In genomic region chr9:114218264-114219120, GRCh38 we compare ENCODE assay signal across 30 cellular contexts.
DNase-seq lines count a peak whose midpoint lies in the region; ATAC-seq and TF ChIP-seq lines count a peak whose summit lies in the region.
"Had no signal": no experiment of that assay in that cellular context is flagged by ENCODE, and none has a peak within 500 bp of the region (broad histone marks: within the 10 kb centered on the region; RNA-seq: fewer than 3 reads in every experiment).

No MANE protein-coding gene starts in this region.

- TF ChIP-seq CTCF in choroid plexus epithelial cell (conservative IDR thresholded peaks at IDR 0.05; ENCODE audit: low read depth, low read length), result no peak

- H3K4ac ChIP-seq in mesendoderm (ENCODE audit: low read depth, low read length), result no peak overlapping the region

- no peaks in the 10 kb centered on the region for H3K79me1 ChIP-seq in mesendoderm (ENCODE audit: low read length)

- H3K27ac ChIP-seq in urinary bladder (ENCODE audit: low read depth) (peak overlapping the region; percentile 41), mesendoderm (ENCODE audit: low read depth, low read length) (no peak overlapping the region)
- H3K27ac ChIP-seq: adrenal gland, dorsolateral prefrontal cortex, epithelial cell of prostate, gastrocnemius medialis, left ventricle myocardium inferior, parathyroid adenoma, tibial artery had no signal

- no peak overlapping the region for H3K4me2 ChIP-seq in mesendoderm (ENCODE audit: low read length)
- H3K4me2 ChIP-seq: SK-N-SH had no signal

- no peak overlapping the region for H3K4me3 ChIP-seq in choroid plexus epithelial cell (ENCODE audit: low read depth, low read length)
- H3K4me3 ChIP-seq in urinary bladder (ENCODE audit: low read depth, low read length), result no peak overlapping the region
- no peak overlapping the region for H3K4me3 ChIP-seq in mesendoderm (ENCODE audit: low read length)
- H3K4me3 ChIP-seq: adrenal gland, dorsolateral prefrontal cortex, gastrocnemius medialis, left ventricle myocardium inferior, tibial artery had no signal

- H3K18ac ChIP-seq in mesendoderm (ENCODE audit: low read length), result no peak overlapping the region

- H4K5ac ChIP-seq in mesendoderm (ENCODE audit: low read length), result no peak overlapping the region

- H2BK5ac ChIP-seq in mesendoderm (ENCODE audit: low read length), result no peak overlapping the region

- H3K9ac ChIP-seq in mesendoderm (ENCODE audit: low read length), result no peak overlapping the region
- H3K9ac ChIP-seq: parathyroid adenoma, SK-N-SH had no signal

- H4K8ac ChIP-seq in mesendoderm (ENCODE audit: low read depth, low read length), result no peak overlapping the region

- H3K36me3 ChIP-seq in urinary bladder (ENCODE audit: insufficient read depth), result no peaks in the 10 kb centered on the region
- H3K36me3 ChIP-seq in mesendoderm (ENCODE audit: control insufficient read depth, insufficient read depth, low read length), result no peaks in the 10 kb centered on the region
- H3K36me3 ChIP-seq: gastrocnemius medialis, left ventricle myocardium inferior, tibial artery had no signal

- peak; percentile 29 for DNase-seq in LHCN-M2 (ENCODE audit: low read depth)
- peak; percentile 47 for DNase-seq in choroid plexus epithelial cell (ENCODE audit: low read depth)
- peak; percentile 51 for DNase-seq in iris pigment epithelial cell (ENCODE audit: low read depth)
- no peak for DNase-seq in 8988T
- DNase-seq in hippocampal formation (lab: John Stamatoyannopoulos, UW), result no peak
- DNase-seq in mesendoderm, result no peak
- DNase-seq: activated CD4-positive, alpha-beta T cell treated with anti-CD3 and anti-CD28 coated beads for 48 hours; activated naive CD4-positive, alpha-beta T cell; activated T-cell treated with anti-CD3 and anti-CD28 coated beads, Interleukin-2, amount 50 U/mL, for 48 hours; adrenal gland; AML-193; CD4-positive, alpha-beta memory T cell; DMS 273 treated with DMSO at 0.1 percent for 48 hours; dorsolateral prefrontal cortex; gastrocnemius medialis; Karpas-422; left ventricle myocardium inferior; NCI-H1694 treated with DMSO at 0.1 percent for 48 hours; NCI-H2171 treated with DMSO at 0.1 percent for 48 hours; NCI-H524 treated with DMSO at 0.1 percent for 48 hours; SK-N-SH; stimulated activated naive CD8-positive, alpha-beta T cell treated with anti-CD3 and anti-CD28 coated beads, Interleukin-15, Interleukin-2, amounts not matched to agents 100 U/mL and 50 U/mL, for 24 hours; T-helper 2 cell; tibial artery had no signal

- H3K79me2 ChIP-seq in mesendoderm (ENCODE audit: control insufficient read depth, insufficient read depth, low read length), result no peaks in the 10 kb centered on the region
- H3K79me2 ChIP-seq: parathyroid adenoma had no signal

- peaks cover 1% of the 10 kb centered on the region for H3K4me1 ChIP-seq in urinary bladder (ENCODE audit: insufficient read depth)
- H3K4me1 ChIP-seq in mesendoderm (ENCODE audit: control insufficient read depth, low read depth, low read length), result no peaks in the 10 kb centered on the region

- 81% methylated on average over 11 of the region's 11 CpGs for WGBS in urinary bladder
- no CpG with 5 or more reads among the region's 11 CpGs for whole genome bisulfite sequencing in mesendoderm (ENCODE audit: extremely low coverage, insufficient coverage, low lambda C conversion rate)

- no peak overlapping the region for H2BK120ac ChIP-seq in mesendoderm (ENCODE audit: low read depth, low read length)

- no peak overlapping the region for H3K56ac ChIP-seq in mesendoderm (ENCODE audit: low read length)

- ATAC-seq in GM21447 (IDR thresholded peaks at IDR 0.05; ENCODE audit: unreplicated experiment), result no peak
- ATAC-seq: gastrocnemius medialis; natural killer cell treated with Interleukin-12 subunit alpha and Interleukin-12 subunit beta and Interleukin-15 and Interleukin-18, amount 100 ng/mL, for 72 hours; sciatic nerve; stimulated activated naive CD8-positive, alpha-beta T cell treated with anti-CD3 and anti-CD28 coated beads, Interleukin-15, Interleukin-2, amounts not matched to agents 100 U/mL and 50 U/mL, for 24 hours had no signal

- H2BK15ac ChIP-seq in mesendoderm (replicated peaks; ENCODE audit: low read depth), result no peak overlapping the region

- no peaks in the 10 kb centered on the region for H3K27me3 ChIP-seq in mesendoderm (ENCODE audit: insufficient read depth, low read length, poor library complexity)
- H3K27me3 ChIP-seq: adrenal gland, dorsolateral prefrontal cortex, gastrocnemius medialis, tibial artery had no signal

- no peak overlapping the region for H3K23ac ChIP-seq in mesendoderm (ENCODE audit: low read length)

- H2AK5ac ChIP-seq in mesendoderm (ENCODE audit: low read length), result no peak overlapping the region

Comparison
In these comparisons a context has a peak if more than half of its experiments do, and no peak if none do; other contexts are left out.
1. DNase-seq: peak in LHCN-M2 (single experiment), choroid plexus epithelial cell (single experiment) and iris pigment epithelial cell (single experiment); none in 8988T (single experiment), hippocampal formation (0 of 2) and mesendoderm (single experiment).